ENCODE assay signal across 7 cellular contexts in genomic region chr12:121796855-121797751, GRCh38. TPM values are rescaled to one million over a fixed set of nuclear protein-coding genes. Genes with fewer than 3 reads are reported as not detected.
DNase-seq lines count a peak whose midpoint lies in the region; ATAC-seq and TF ChIP-seq lines count a peak whose summit lies in the region.

No MANE protein-coding gene starts in this region.

- H3K4me3 ChIP-seq in heart right ventricle (peak overlapping the region; percentile 4 to 87 (median 68)), osteoblast (ENCODE audit: insufficient read depth, low read length) (peak overlapping the region; percentile 86)

- H2AFZ ChIP-seq in osteoblast (ENCODE audit: low read length), result no peak overlapping the region

- TF ChIP-seq CTCF in heart right ventricle (IDR thresholded peaks at IDR 0.05) (peak in 8 of 9 donors; percentile 34 to 69 (median 44)), osteoblast (IDR thresholded peaks at IDR 0.05; ENCODE audit: extremely low read depth, low read depth, low read length) (peak; percentile 6)

- H3K9me3 ChIP-seq in heart right ventricle (no peaks in the 10 kb centered on the region), osteoblast (ENCODE audit: low read depth, low read length) (no peaks in the 10 kb centered on the region)

- peaks cover 48% of the 10 kb centered on the region for H3K79me2 ChIP-seq in osteoblast (ENCODE audit: insufficient read depth, low read length)

- intact Hi-C loops in heart right ventricle (cut with DNase I), result loop anchor here in 3 of 10 donors (1.0 to 5.0 kb wide), 2 partner anchors 90 to 91 kb away; partner anchors contain the start of gene PSMD9 (in 3 of the 3)

- H4K20me1 ChIP-seq in osteoblast (ENCODE audit: insufficient read depth, low read length), result peaks cover 19% of the 10 kb centered on the region

- DNase-seq in G401 (ENCODE audit: low spot score) (peak; percentile 77), NCI-H2227 (lab: John Stamatoyannopoulos, UW; ENCODE audit: unreplicated experiment) (peak; percentile 87), heart right ventricle (peak; percentile 92 to 96), osteoblast (ENCODE audit: insufficient read length, low spot score, missing footprints) (peak; percentile 99)

- H3K4me1 ChIP-seq in heart right ventricle (peaks cover 44 to 77% (median 67%) of the 10 kb centered on the region in 9 donors), osteoblast (ENCODE audit: insufficient read depth, low read length) (peaks cover 56% of the 10 kb centered on the region)

- ATAC-seq in heart right ventricle (peak; percentile 19 to 69 (median 56)), HG02870 (IDR thresholded peaks at IDR 0.05; ENCODE audit: unreplicated experiment) (no peak), HG02938 (IDR thresholded peaks at IDR 0.05; ENCODE audit: unreplicated experiment) (no peak)

- H3K27ac ChIP-seq in angular gyrus (ENCODE audit: low read depth, low read length), result peak overlapping the region; percentile 68
- H3K27ac ChIP-seq in heart right ventricle, result peak overlapping the region; percentile 80 to 100 (median 100)
- H3K27ac ChIP-seq in osteoblast (ENCODE audit: low read depth, low read length), result peak overlapping the region; percentile 70

- in situ Hi-C loops in G401 (cut with HindIII; ENCODE audit: low sequenced_read_pairs), result no loop called here

- WGBS in heart right ventricle, 2 donors, result 10 to 16% methylated on average over 39 of the region's 39 CpGs

- peak overlapping the region; percentile 77 for H3K4me2 ChIP-seq in osteoblast (ENCODE audit: insufficient read depth, low read length)

- no peaks in the 10 kb centered on the region for H3K27me3 ChIP-seq in heart right ventricle
- no peaks in the 10 kb centered on the region for H3K27me3 ChIP-seq in osteoblast (ENCODE audit: insufficient read depth, low read length)

- H3K36me3 ChIP-seq in heart right ventricle, result peaks cover 0 to 34% (median 7%) of the 10 kb centered on the region in 9 donors
- H3K36me3 ChIP-seq in osteoblast (ENCODE audit: insufficient read depth, low read length), result no peaks in the 10 kb centered on the region

RNA-seq across cellular contexts. Expression of gene RHOF, which starts 3.6 kb away (rescaled TPM):
- 35.3 and 46.6 TPM in 2 replicates for total RNA-seq in G401 (2014; rRNA removed; shearing (Covaris generic))
- 10 to 100 TPM; 19.8 to 45.6 (median 27.2) TPM for total RNA-seq in heart right ventricle
- polyA plus RNA-seq in heart right ventricle, result 10 to 100 TPM; 16.5 to 16.6 TPM
- total RNA-seq in osteoblast, result 6.2 and 8.3 TPM in 2 replicates

RNA-seq across cellular contexts. Expression of gene SETD1B, which starts 6.7 kb away (rescaled TPM):
- total RNA-seq in G401 (2014; rRNA removed; shearing (Covaris generic)), result 0.62 and 2.8 TPM in 2 replicates
- total RNA-seq in heart right ventricle, result 10 to 100 TPM; 10.3 to 14.8 (median 11.2) TPM
- 10 to 100 TPM in 1 of 2 donors, 1 to 10 TPM in 1; 2.8 to 11.9 TPM for polyA plus RNA-seq in heart right ventricle
- total RNA-seq in osteoblast, result 5.0 and 5.8 TPM in 2 replicates

Comparison
In these comparisons a context has a peak if more than half of its experiments do, and no peak if none do; other contexts are left out.
1. ATAC-seq: peak in heart right ventricle (8 of 8); none in HG02870 (single experiment) and HG02938 (single experiment).
2. Peak in every context shown above with its lines, with median percentiles within 50 percentile points of each other: DNase-seq and H3K27ac ChIP-seq.